ENCODE assay signal across 22 cellular contexts in the genomic region with DNA sequence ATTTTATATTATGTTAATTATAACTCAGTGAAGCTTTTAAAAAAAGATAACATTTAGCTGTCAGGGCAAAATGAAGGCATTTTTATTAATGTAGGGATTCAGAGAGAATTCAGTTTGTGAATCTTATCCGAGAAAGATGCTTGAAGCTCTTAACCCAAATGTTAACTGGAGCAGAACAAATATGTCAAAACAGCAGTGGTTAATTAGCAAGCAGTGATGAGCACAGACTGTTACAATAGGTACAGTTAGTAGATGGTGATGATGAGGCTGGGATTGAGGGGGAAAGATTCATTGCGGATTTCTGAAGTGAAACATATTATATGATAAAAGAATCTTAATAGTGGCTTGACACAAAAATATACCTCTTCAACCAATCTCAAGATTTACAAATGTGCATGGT.
"Had no signal": no experiment of that assay in that cellular context is flagged by ENCODE, and none has a peak within 500 bp of the region (broad histone marks: within the 10 kb centered on the region; RNA-seq: fewer than 3 reads in every experiment).

No MANE protein-coding gene starts in this region.

- H3K9me3 Mint-ChIP-seq: activated CD8-positive, alpha-beta T cell treated with anti-CD3 and anti-CD28 coated beads for 36 hours; activated naive CD4-positive, alpha-beta T cell treated with anti-CD3 and anti-CD28 coated beads, Interleukin-2, amount 50 U/mL, for 24 hours; activated T-cell treated with anti-CD3 and anti-CD28 coated beads, Interleukin-2, amount 50 U/mL, for 72 hours; central memory CD8-positive, alpha-beta T cell had no signal

- H3K4me3 Mint-ChIP-seq: activated CD8-positive, alpha-beta T cell treated with anti-CD3 and anti-CD28 coated beads for 36 hours; activated naive CD4-positive, alpha-beta T cell treated with anti-CD3 and anti-CD28 coated beads, Interleukin-2, amount 50 U/mL, for 24 hours; activated T-cell treated with anti-CD3 and anti-CD28 coated beads, Interleukin-2, amount 50 U/mL, for 72 hours; central memory CD8-positive, alpha-beta T cell had no signal

- DNase-seq: activated CD4-positive, alpha-beta T cell treated with anti-CD3 and anti-CD28 coated beads for 4 hours; activated CD8-positive, alpha-beta memory T cell treated with anti-CD3 and anti-CD28 coated beads, Interleukin-2, amount 50 U/mL, for 4 hours; activated CD8-positive, alpha-beta T cell treated with anti-CD3 and anti-CD28 coated beads for 36 hours; activated naive CD4-positive, alpha-beta T cell; activated T-cell treated with anti-CD3 and anti-CD28 coated beads, Interleukin-2, amount 50 U/mL, for 72 hours; body of pancreas; MG63; MV-4-11; NCI-H1092 treated with DMSO at 0.1 percent for 48 hours; NCI-H1417 treated with DMSO at 0.1 percent for 48 hours; NCI-H187; NCI-H2081; NCI-H345; NCI-H510A; NCI-H526 treated with DMSO at 0.1 percent for 48 hours; PC-3; SHP77; SW 1271 had no signal

- ATAC-seq: activated CD4-positive, CD25-positive, alpha-beta regulatory T cell treated with anti-CD3 and anti-CD28 coated beads, Interleukin-2, amount 50 U/mL, for 24 hours; activated CD8-positive, alpha-beta T cell treated with anti-CD3 and anti-CD28 coated beads for 36 hours; activated T-cell treated with anti-CD3 and anti-CD28 coated beads, Interleukin-2, amount 50 U/mL, for 72 hours; body of pancreas; PC-3; SK-N-SH treated with all-trans-retinoic acid at 6 μM for 48 hours had no signal

- H3K27ac Mint-ChIP-seq: activated CD8-positive, alpha-beta T cell treated with anti-CD3 and anti-CD28 coated beads for 36 hours; activated naive CD4-positive, alpha-beta T cell treated with anti-CD3 and anti-CD28 coated beads, Interleukin-2, amount 50 U/mL, for 24 hours; activated T-cell treated with anti-CD3 and anti-CD28 coated beads, Interleukin-2, amount 50 U/mL, for 72 hours had no signal

- H3K36me3 Mint-ChIP-seq: activated naive CD4-positive, alpha-beta T cell treated with anti-CD3 and anti-CD28 coated beads, Interleukin-2, amount 50 U/mL, for 24 hours had no signal

- H3K4me1 Mint-ChIP-seq: activated naive CD4-positive, alpha-beta T cell treated with anti-CD3 and anti-CD28 coated beads, Interleukin-2, amount 50 U/mL, for 24 hours; central memory CD8-positive, alpha-beta T cell had no signal
